In genomic region chr2:178413472-178414265, GRCh38 we compare ENCODE assay signal across 8 cellular contexts. TPM values are rescaled to one million over a fixed set of nuclear protein-coding genes. Genes with fewer than 3 reads are reported as not detected.
DNase-seq lines count a peak whose midpoint lies in the region; ATAC-seq and TF ChIP-seq lines count a peak whose summit lies in the region.

No MANE protein-coding gene starts in this region.

- H3K36me3 Mint-ChIP-seq in CD4-positive, alpha-beta memory T cell, result peaks cover 0 to 3% of the 10 kb centered on the region in 2 donors
- H3K36me3 Mint-ChIP-seq in endothelial cell (ENCODE audit: low read depth, unreplicated experiment), result no peaks in the 10 kb centered on the region

- peak overlapping the region; percentile 86 to 97 (median 92) for H3K4me3 Mint-ChIP-seq in CD4-positive, alpha-beta memory T cell
- peak overlapping the region; percentile 95 for H3K4me3 Mint-ChIP-seq in endothelial cell (ENCODE audit: unreplicated experiment)

- 0 to 1% methylated on average over 29 to 39 of the region's 45 CpGs for WGBS in mesodermal cell (ENCODE audit: insufficient coverage in 2 of 2), 2 experiments

- peaks cover 15% of the 10 kb centered on the region for H3K4me1 ChIP-seq in CD4-positive, alpha-beta memory T cell (ENCODE audit: insufficient read depth, low read length)
- H3K4me1 ChIP-seq in mesodermal cell (ENCODE audit: control insufficient read depth, insufficient read depth, low read length, poor library complexity, severe bottlenecking), result no peaks in the 10 kb centered on the region

- intact Hi-C loops in CD4-positive, alpha-beta memory T cell (cut with micrococcal nuclease), result loop anchor here (1.0 kb wide), 6 partner anchors 16 to 301 kb away; partner anchors contain the start of genes FKBP7 and RBM45

- H3K27me3 ChIP-seq in CD4-positive, alpha-beta memory T cell (ENCODE audit: insufficient read depth, low read length), result no peaks in the 10 kb centered on the region

- TF ChIP-seq CTCF in endothelial cell (IDR thresholded peaks at IDR 0.05; ENCODE audit: unreplicated experiment), result no peak

- H3K36me3 ChIP-seq in CD4-positive, alpha-beta memory T cell (ENCODE audit: insufficient read depth, low read length), result no peaks in the 10 kb centered on the region
- H3K36me3 ChIP-seq in mesodermal cell (ENCODE audit: control insufficient read depth, insufficient read depth, low read length), result no peaks in the 10 kb centered on the region

- no peaks in the 10 kb centered on the region for H3K9me3 Mint-ChIP-seq in CD4-positive, alpha-beta memory T cell
- no peaks in the 10 kb centered on the region for H3K9me3 Mint-ChIP-seq in endothelial cell (ENCODE audit: unreplicated experiment)

- H3K4me3 ChIP-seq in CD4-positive, alpha-beta memory T cell (ENCODE audit: low read length in 2 of 2), result peak overlapping the region; percentile 80 to 86
- peak overlapping the region; percentile 56 for H3K4me3 ChIP-seq in mesodermal cell (ENCODE audit: extremely low read depth, insufficient read depth, low read length, poor library complexity, severe bottlenecking)

- peak; percentile 73 for ATAC-seq in GM19438 (IDR thresholded peaks at IDR 0.05; ENCODE audit: low read depth, unreplicated experiment)
- ATAC-seq in HG03565 (IDR thresholded peaks at IDR 0.05; ENCODE audit: unreplicated experiment), result peak; percentile 70

- H3K27ac Mint-ChIP-seq in CD4-positive, alpha-beta memory T cell, result peak overlapping the region; percentile 87 to 99 (median 97)
- peak overlapping the region; percentile 93 for H3K27ac Mint-ChIP-seq in endothelial cell (ENCODE audit: unreplicated experiment)

- CTCF ChIA-PET in CD4-positive, alpha-beta memory T cell (lab: Charles Lee; ENCODE audit: partially characterized antibody), result interaction anchor here (0.6 to 10.3 kb wide), 17 partner anchors 10 to 303 kb away, joined by 3 to 256 read pairs (median 8); partner anchors contain the start of genes PJVK, PLEKHA3, PRKRA and RBM45

- H3K27me3 Mint-ChIP-seq in CD4-positive, alpha-beta memory T cell, result peaks cover 0 to 3% of the 10 kb centered on the region in 2 donors
- H3K27me3 Mint-ChIP-seq in endothelial cell (ENCODE audit: unreplicated experiment), result peaks cover 6% of the 10 kb centered on the region

- peaks cover 11 to 32% (median 19%) of the 10 kb centered on the region in 4 donors for H3K4me1 Mint-ChIP-seq in CD4-positive, alpha-beta memory T cell
- peaks cover 25% of the 10 kb centered on the region for H3K4me1 Mint-ChIP-seq in endothelial cell (ENCODE audit: unreplicated experiment)

- peak overlapping the region; percentile 69 for H3K27ac ChIP-seq in CD4-positive, alpha-beta memory T cell (ENCODE audit: low read depth, low read length)
- H3K27ac ChIP-seq in mesodermal cell (ENCODE audit: low read depth, low read length, severe bottlenecking), result peak overlapping the region; percentile 91

- peak; percentile 69 to 80 (median 77) for DNase-seq in CD4-positive, alpha-beta memory T cell
- DNase-seq in NCI-H82 treated with DMSO at 0.1 percent for 48 hours (lab: John Stamatoyannopoulos, UW; ENCODE audit: unreplicated experiment), result peak; percentile 81
- peak; percentile 39 for DNase-seq in activated CD8-positive, alpha-beta memory T cell treated with anti-CD3 and anti-CD28 coated beads, Interleukin-2, amount 50 U/mL, for 1 hour (ENCODE audit: extremely low read depth)
- DNase-seq in endothelial cell (ENCODE audit: low spot score), result peak; percentile 76
- DNase-seq in stimulated activated CD8-positive, alpha-beta memory T cell treated with anti-CD3 and anti-CD28 coated beads, Interleukin-15, amount 100 ng/mL, for 24 hours (ENCODE audit: low read depth), result peak; percentile 43

- H3K9me3 ChIP-seq in CD4-positive, alpha-beta memory T cell (ENCODE audit: control insufficient read depth in 1 of 2, low read length in 2 of 2), result no peaks in the 10 kb centered on the region
- no peaks in the 10 kb centered on the region for H3K9me3 ChIP-seq in mesodermal cell (ENCODE audit: control insufficient read depth, low read length)

- POLR2A ChIA-PET in CD4-positive, alpha-beta memory T cell (lab: Charles Lee; ENCODE audit: partially characterized antibody), result interaction anchor here (0.8 to 3.1 kb wide), 10 partner anchors 9 to 109 kb away, joined by 3 to 56 read pairs (median 4); partner anchors contain the start of genes PJVK, PLEKHA3 and PRKRA

RNA-seq across cellular contexts. Expression of gene PRKRA, which starts 37.3 kb away (rescaled TPM):
- total RNA-seq in CD4-positive, alpha-beta memory T cell, result 10 to 100 TPM; 51.0 to 52.4 TPM
- polyA plus RNA-seq in CD4-positive, alpha-beta memory T cell, result 10 to 100 TPM; 57.1 to 83.0 TPM
- total RNA-seq in endothelial cell (ENCODE audit: unreplicated experiment), result 33.1 TPM
- 62.0 TPM for polyA plus RNA-seq in mesodermal cell (2013, experiment 1 of 2)
- 63.7 TPM for polyA plus RNA-seq in mesodermal cell (2013, experiment 2 of 2)

RNA-seq across cellular contexts. Expression of gene PJVK, which starts 37.5 kb away (rescaled TPM):
- total RNA-seq in CD4-positive, alpha-beta memory T cell, result 1 to 10 TPM; 3.6 to 4.1 TPM
- under 1 TPM; 0.23 to 0.32 TPM for polyA plus RNA-seq in CD4-positive, alpha-beta memory T cell
- 3.7 TPM for total RNA-seq in endothelial cell (ENCODE audit: unreplicated experiment)
- polyA plus RNA-seq in mesodermal cell (2013, experiment 1 of 2), result 3.1 TPM
- polyA plus RNA-seq in mesodermal cell (2013, experiment 2 of 2), result 2.4 TPM

Comparison
In these comparisons a context has a peak if more than half of its experiments do, and no peak if none do; other contexts are left out.
1. Peak in every context shown above with its lines: DNase-seq, ATAC-seq, H3K4me3 ChIP-seq and H3K27ac ChIP-seq.